In genomic region chr6:158642097-158642601, GRCh38 we compare ENCODE assay signal across 8 cellular contexts. TPM values are rescaled to one million over a fixed set of nuclear protein-coding genes. Genes with fewer than 3 reads are reported as not detected.
A peak's percentile ranks its signal among the peaks of the same experiment; 100 is the strongest.
DNase-seq lines count a peak whose midpoint lies in the region; ATAC-seq, FAIRE-seq and TF ChIP-seq lines count a peak whose summit lies in the region.

No MANE protein-coding gene starts in this region.

- H3K4me1 ChIP-seq in Peyer's patch (peaks cover 0 to 19% (median 4%) of the 10 kb centered on the region in 4 donors), endothelial cell of umbilical vein (ENCODE audit: control insufficient read depth, extremely low read depth, insufficient read depth, low read length) (peaks cover 28% of the 10 kb centered on the region)

- H3K27ac Mint-ChIP-seq in CD14-positive monocyte = peak overlapping the region; percentile 94 to 98 (median 96)
- no peak overlapping the region for H3K27ac Mint-ChIP-seq in nephron progenitor cell

- POLR2A ChIA-PET in endothelial cell of umbilical vein (lab: Charles Lee) = no interaction called here

- H3K79me2 ChIP-seq in endothelial cell of umbilical vein (ENCODE audit: control insufficient read depth, insufficient read depth, low read length) = peaks cover 51% of the 10 kb centered on the region

- H2AFZ ChIP-seq in endothelial cell of umbilical vein (ENCODE audit: low read depth, low read length) = no peak overlapping the region

- no peak for TF ChIP-seq CTCF in CD14-positive monocyte (IDR thresholded peaks at IDR 0.05)
- no peak for TF ChIP-seq CTCF in Peyer's patch (IDR thresholded peaks at IDR 0.05)
- no peak for TF ChIP-seq CTCF in endothelial cell of umbilical vein (IDR thresholded peaks at IDR 0.05; ENCODE audit: extremely low read depth in 1 of 2, insufficient read depth in 1 of 2, low read depth in 1 of 2, low read length in 2 of 2)
- no peak for TF ChIP-seq CTCF in nephron progenitor cell (IDR thresholded peaks at IDR 0.05)

- H3K27me3 Mint-ChIP-seq in CD14-positive monocyte (ENCODE audit: low read depth in 3 of 3) = no peaks in the 10 kb centered on the region
- H3K27me3 Mint-ChIP-seq in nephron progenitor cell (ENCODE audit: low read depth, poor library complexity) = peaks cover 15% of the 10 kb centered on the region

- dilution Hi-C loops in endothelial cell of umbilical vein (cut with MboI; ENCODE audit: extremely low pct_ligation_motif_present, low sequenced_read_pairs) = no loop called here

- no TSS peak for BruUV-seq in endothelial cell of umbilical vein (replicated peaks; lab: Mats Ljungman, UMichigan)

- peak overlapping the region; percentile 33 for H3K9ac ChIP-seq in endothelial cell of umbilical vein (replicated peaks; ENCODE audit: extremely low read depth, insufficient read depth, low read length)

- H3K27me3 ChIP-seq in Peyer's patch (no peaks in the 10 kb centered on the region), endothelial cell of umbilical vein (ENCODE audit: control insufficient read depth in 2 of 2, insufficient read depth in 2 of 2, low read length in 2 of 2) (no peaks in the 10 kb centered on the region), H7 (ENCODE audit: control insufficient read depth, insufficient read depth, low read length) (peaks cover 2% of the 10 kb centered on the region)

- peak; percentile 43 to 83 for TF ChIP-seq POLR2A in Peyer's patch (IDR thresholded peaks at IDR 0.05)
- TF ChIP-seq POLR2A in endothelial cell of umbilical vein (IDR thresholded peaks at IDR 0.05; ENCODE audit: low read depth, low read length) = no peak

- H3K9me3 Mint-ChIP-seq in CD14-positive monocyte (no peaks in the 10 kb centered on the region), nephron progenitor cell (no peaks in the 10 kb centered on the region)

- peaks cover 0 to 20% (median 0%) of the 10 kb centered on the region in 3 donors for H3K36me3 ChIP-seq in Peyer's patch
- peaks cover 0 to 4% of the 10 kb centered on the region in 2 experiments for H3K36me3 ChIP-seq in endothelial cell of umbilical vein (ENCODE audit: control insufficient read depth in 2 of 2, extremely low read depth in 1 of 2, insufficient read depth in 2 of 2, low read length in 2 of 2)
- H3K36me3 ChIP-seq in H7 (replicated peaks; ENCODE audit: control insufficient read depth, insufficient read depth, low read length) = peaks cover 2% of the 10 kb centered on the region

- H3K4me3 Mint-ChIP-seq in CD14-positive monocyte (peak overlapping the region in 1 of 2 donors; percentile 98), nephron progenitor cell (peak overlapping the region; percentile 98)

- H4K20me1 ChIP-seq in endothelial cell of umbilical vein (replicated peaks; ENCODE audit: control insufficient read depth, extremely low read depth, insufficient read depth, low read length) = no peaks in the 10 kb centered on the region

- H3K36me3 Mint-ChIP-seq in CD14-positive monocyte (peaks cover 45 to 46% of the 10 kb centered on the region in 2 donors), nephron progenitor cell (ENCODE audit: low read depth) (peaks cover 48% of the 10 kb centered on the region)

- H3K9me3 ChIP-seq in Peyer's patch = no peaks in the 10 kb centered on the region
- H3K9me3 ChIP-seq in endothelial cell of umbilical vein (replicated peaks; ENCODE audit: control insufficient read depth, insufficient read depth, low read length) = no peaks in the 10 kb centered on the region

- peak overlapping the region; percentile 95 for H3K4me2 ChIP-seq in endothelial cell of umbilical vein (ENCODE audit: insufficient read depth, low read length)

- no peak for DNase-seq in CD14-positive monocyte (ENCODE audit: low spot score)
- peak in 1 of 3 donors; percentile 73 for DNase-seq in Peyer's patch
- DNase-seq in endothelial cell of umbilical vein (ENCODE audit: low read depth, low spot score) = peak; percentile 85
- no peak for DNase-seq in nephron progenitor cell
- DNase-seq in NCI-H2029 (lab: John Stamatoyannopoulos, UW) = no peak
- no peak for DNase-seq in NCI-H748 (lab: John Stamatoyannopoulos, UW; ENCODE audit: unreplicated experiment)
- no peak for DNase-seq in H7

- H3K4me3 ChIP-seq in Peyer's patch (peak overlapping the region in 2 of 4 donors; percentile 71 to 95), endothelial cell of umbilical vein (replicated peaks in 1 of 3; ENCODE audit: insufficient read depth in 1 of 3, low read depth in 1 of 3, low read length in 3 of 3) (peak overlapping the region in 1 of 3 experiments; percentile 92), H7 (ENCODE audit: insufficient read depth, low read depth, low read length) (no peak overlapping the region)

- CTCF ChIA-PET in endothelial cell of umbilical vein (lab: Charles Lee) = interaction anchor here (0.7 to 1.3 kb wide), 4 partner anchors 18 to 421 kb away, joined by 3 to 9 read pairs (median 5); no protein-coding TSS in a partner anchor

- H3K9me1 ChIP-seq in endothelial cell of umbilical vein (replicated peaks; ENCODE audit: control insufficient read depth, extremely low read depth, insufficient read depth, low read length) = no peaks in the 10 kb centered on the region

- H3K27ac ChIP-seq in Peyer's patch (peak overlapping the region; percentile 1 to 99 (median 96)), endothelial cell of umbilical vein (ENCODE audit: insufficient read depth, low read depth, low read length) (peak overlapping the region; percentile 62)

- FAIRE-seq in endothelial cell of umbilical vein (lab: Jason Lieb, UNC) = peak; percentile 93

- no peak for ATAC-seq in GM18511 (IDR thresholded peaks at IDR 0.05; ENCODE audit: unreplicated experiment)

- intact Hi-C loops in CD14-positive monocyte (cut with micrococcal nuclease) (loop anchor here (5.0 to 10.0 kb wide), 2 partner anchors 45 to 53 kb away; no protein-coding TSS in a partner anchor), endothelial cell of umbilical vein (cut with micrococcal nuclease) (loop anchor here (5.0 kb wide), 1 partner anchor 85 kb away; no protein-coding TSS in a partner anchor)

- H3K4me1 Mint-ChIP-seq in CD14-positive monocyte = peaks cover 49% of the 10 kb centered on the region
- H3K4me1 Mint-ChIP-seq in nephron progenitor cell = peaks cover 71% of the 10 kb centered on the region

TF ChIP-seq in endothelial cell of umbilical vein, 7 proteins besides CTCF, POLR2A, EP300 and RAD21:
- no peak for TF ChIP-seq EZH2 (IDR thresholded peaks at IDR 0.05; ENCODE audit: borderline replicate concordance, low read depth, low read length, severe bottlenecking)
- no peak for TF ChIP-seq MAX (IDR thresholded peaks at IDR 0.05; ENCODE audit: insufficient read depth, insufficient read length)
- TF ChIP-seq JUN (IDR thresholded peaks at IDR 0.05; ENCODE audit: borderline replicate concordance, insufficient read depth, insufficient read length, low read depth) = no peak
- TF ChIP-seq POLR2AphosphoS5 (IDR thresholded peaks at IDR 0.05; ENCODE audit: insufficient read depth, low read depth, low read length) = peak; percentile 51
- peak; percentile 83 for TF ChIP-seq FOS (IDR thresholded peaks at IDR 0.05; ENCODE audit: borderline replicate concordance, insufficient read depth, low read length)
- peak; percentile 7 for TF ChIP-seq MYC (IDR thresholded peaks at IDR 0.05; ENCODE audit: low read depth, low read length)
- peak; percentile 7 for TF ChIP-seq GATA2 (IDR thresholded peaks at IDR 0.05; ENCODE audit: insufficient read depth, insufficient read length, low read depth, low read length)

RNA-seq across cellular contexts. Expression of gene DYNLT1, which starts 2.4 kb away (rescaled TPM):
- polyA plus RNA-seq in CD14-positive monocyte = 100 to 1,000 TPM; 286 to 287 TPM
- 100 to 1,000 TPM in 3 of 4 donors, 10 to 100 TPM in 1; 93.8 to 190 (median 146) TPM for total RNA-seq in Peyer's patch
- 162 TPM in 2 replicates for total RNA-seq in endothelial cell of umbilical vein
- 267 and 300 TPM in 2 replicates for polyA plus RNA-seq in endothelial cell of umbilical vein
- 289 and 303 TPM in 2 replicates for polyA plus RNA-seq in endothelial cell of umbilical vein (2011; cell fraction: cytosol; rRNA removed)
- 146 and 154 TPM in 2 replicates for polyA plus RNA-seq in endothelial cell of umbilical vein (2011; cell fraction: nucleus; rRNA removed)
- polyA plus RNA-seq in endothelial cell of umbilical vein (2012) = 312 and 357 TPM in 2 replicates
- 129 and 139 TPM in 2 replicates for polyA minus RNA-seq in endothelial cell of umbilical vein
- polyA minus RNA-seq in endothelial cell of umbilical vein (2011; cell fraction: cytosol; rRNA and poly(A)+ RNA removed) = 25.2 TPM
- polyA minus RNA-seq in endothelial cell of umbilical vein (2011; cell fraction: nucleus; rRNA and poly(A)+ RNA removed) = 23.7 and 37.8 TPM in 2 replicates
- total RNA-seq in H7 (2014; rRNA removed; shearing (Covaris generic)) = 59.9 and 67.6 TPM in 2 replicates

RNA-seq across cellular contexts. Expression of gene SYTL3, which starts 7.7 kb away (rescaled TPM):
- 10 to 100 TPM; 14.6 to 14.8 TPM for polyA plus RNA-seq in CD14-positive monocyte
- total RNA-seq in Peyer's patch = 10 to 100 TPM in 3 of 4 donors, 1 to 10 TPM in 1; 4.8 to 23.1 (median 11.3) TPM
- total RNA-seq in endothelial cell of umbilical vein = 0.74 and 0.77 TPM in 2 replicates
- polyA plus RNA-seq in endothelial cell of umbilical vein = 0.46 and 0.59 TPM in 2 replicates
- 0.61 and 0.66 TPM in 2 replicates for polyA plus RNA-seq in endothelial cell of umbilical vein (2011; cell fraction: cytosol; rRNA removed)
- polyA plus RNA-seq in endothelial cell of umbilical vein (2011; cell fraction: nucleus; rRNA removed) = 0.63 and 0.97 TPM in 2 replicates
- polyA plus RNA-seq in endothelial cell of umbilical vein (2012) = 0.82 and 1.1 TPM in 2 replicates
- polyA minus RNA-seq in endothelial cell of umbilical vein = 0.23 and 0.58 TPM in 2 replicates
- 0.41 TPM for polyA minus RNA-seq in endothelial cell of umbilical vein (2011; cell fraction: cytosol; rRNA and poly(A)+ RNA removed)
- 0.24 and 0.29 TPM in 2 replicates for polyA minus RNA-seq in endothelial cell of umbilical vein (2011; cell fraction: nucleus; rRNA and poly(A)+ RNA removed)
- 0.74 and 1.2 TPM in 2 replicates for total RNA-seq in H7 (2014; rRNA removed; shearing (Covaris generic))
